ENCODE assay signal across 36 cellular contexts in genomic region chrX:118862990-118863389, GRCh38. TPM values are rescaled to one million over a fixed set of nuclear protein-coding genes. Genes with fewer than 3 reads are reported as not detected.
"Had no signal": no experiment of that assay in that cellular context is flagged by ENCODE, and none has a peak within 500 bp of the region (broad histone marks: within the 10 kb centered on the region; RNA-seq: fewer than 3 reads in every experiment).

No MANE protein-coding gene starts in this region.

- H3K4me3 Mint-ChIP-seq: activated B cell treated with CpG ODN at 0.5 μM for 24 hours; activated CD8-positive, alpha-beta T cell treated with anti-CD3 and anti-CD28 coated beads for 36 hours; activated naive CD4-positive, alpha-beta T cell treated with anti-CD3 and anti-CD28 coated beads for 36 hours; activated naive CD4-positive, alpha-beta T cell treated with anti-CD3 and anti-CD28 coated beads, Interleukin-2, amount 50 U/mL, for 24 hours; activated naive CD8-positive, alpha-beta T cell treated with anti-CD3 and anti-CD28 coated beads for 36 hours; activated naive CD8-positive, alpha-beta T cell treated with anti-CD3 and anti-CD28 coated beads, Interleukin-2, amount 50 U/mL, for 24 hours; activated T-helper 1 cell treated with anti-CD3 and anti-CD28 coated beads, Interleukin-12 subunit alpha, Interleukin-12 subunit beta, Interleukin-2, Interleukin-4 antibody, amounts not matched to agents 30 ng/mL and 10 ng/mL and 1 ng/mL, durations not matched to agents 14 hours and 24 hours and 36 hours; central memory CD8-positive, alpha-beta T cell; effector memory CD8-positive, alpha-beta T cell; T-cell; T-helper 1 cell treated with Interleukin-12 subunit alpha and Interleukin-12 subunit beta and Interleukin-4 antibody, amounts not matched to agents 30 μg/mL and 1 μg/mL, for 36 hours; T-helper 2 cell treated with Interferon-gamma antibody and Interleukin-4, amounts not matched to agents 5 μg/mL and 100 μg/mL, for 36 hours had no signal

- DNase-seq: activated B cell treated with CpG ODN at 0.5 μM for 24 hours; activated CD4-positive, alpha-beta T cell treated with anti-CD3 and anti-CD28 coated beads for 48 hours; activated CD4-positive, alpha-beta T cell treated with anti-CD3 and anti-CD28 coated beads, Interleukin-2, amount 50 U/mL, for 1 hour; activated CD4-positive, alpha-beta T cell treated with anti-CD3 and anti-CD28 coated beads, Interleukin-2, amount 50 U/mL, for 48 hours; activated CD8-positive, alpha-beta memory T cell treated with anti-CD3 and anti-CD28 coated beads for 24 hours; activated CD8-positive, alpha-beta T cell treated with anti-CD3 and anti-CD28 coated beads for 36 hours; activated effector memory CD4-positive, alpha-beta T cell treated with anti-CD3 and anti-CD28 coated beads, Interleukin-2, amount 50 U/mL, for 16 hours; activated naive CD4-positive, alpha-beta T cell treated with anti-CD3 and anti-CD28 coated beads for 36 hours; activated naive CD8-positive, alpha-beta T cell treated with anti-CD3 and anti-CD28 coated beads for 36 hours; activated naive CD8-positive, alpha-beta T cell treated with anti-CD3 and anti-CD28 coated beads, Interleukin-2, amount 50 U/mL, for 24 hours; activated T-cell treated with anti-CD3 and anti-CD28 coated beads, Interleukin-2, amount 50 U/mL, for 48 hours; adrenal gland; amygdala; aorta; body of pancreas; cortex of kidney; dermis blood vessel endothelial cell; effector CD4-positive, alpha-beta T cell; effector memory CD8-positive, alpha-beta T cell; erythroblast; foreskin keratinocyte; gastrocnemius medialis; glutamatergic neuron; heart left ventricle; T-cell; T1000; WERI-Rb-1 had no signal

- H3K4me1 Mint-ChIP-seq: activated B cell treated with CpG ODN at 0.5 μM for 24 hours; activated naive CD4-positive, alpha-beta T cell treated with anti-CD3 and anti-CD28 coated beads, Interleukin-2, amount 50 U/mL, for 24 hours; activated naive CD8-positive, alpha-beta T cell treated with anti-CD3 and anti-CD28 coated beads for 36 hours; activated naive CD8-positive, alpha-beta T cell treated with anti-CD3 and anti-CD28 coated beads, Interleukin-2, amount 50 U/mL, for 24 hours; central memory CD8-positive, alpha-beta T cell; T-cell had no signal

- H3K27me3 Mint-ChIP-seq: activated naive CD4-positive, alpha-beta T cell treated with anti-CD3 and anti-CD28 coated beads, Interleukin-2, amount 50 U/mL, for 24 hours; activated naive CD8-positive, alpha-beta T cell treated with anti-CD3 and anti-CD28 coated beads for 36 hours had no signal

- H3K27me3 ChIP-seq: body of pancreas, esophagus muscularis mucosa, foreskin keratinocyte, gastrocnemius medialis had no signal

- H3K36me3 ChIP-seq: adrenal gland, breast epithelium, esophagus muscularis mucosa, gastrocnemius medialis, heart left ventricle, WERI-Rb-1 had no signal

- H3K9me3 ChIP-seq: adrenal gland, body of pancreas, breast epithelium, esophagus muscularis mucosa, gastrocnemius medialis, heart left ventricle had no signal

- H3K4me3 ChIP-seq: adrenal gland, body of pancreas, breast epithelium, esophagus muscularis mucosa, gastrocnemius medialis, heart left ventricle had no signal

- H3K36me3 Mint-ChIP-seq: activated naive CD4-positive, alpha-beta T cell treated with anti-CD3 and anti-CD28 coated beads, Interleukin-2, amount 50 U/mL, for 24 hours; activated naive CD8-positive, alpha-beta T cell treated with anti-CD3 and anti-CD28 coated beads for 36 hours; T-cell had no signal

- H3K4me1 ChIP-seq: adrenal gland, body of pancreas, breast epithelium, esophagus muscularis mucosa, foreskin keratinocyte, heart left ventricle had no signal

- H3K9me3 Mint-ChIP-seq: activated B cell treated with CpG ODN at 0.5 μM for 24 hours; activated CD8-positive, alpha-beta T cell treated with anti-CD3 and anti-CD28 coated beads for 36 hours; activated naive CD4-positive, alpha-beta T cell treated with anti-CD3 and anti-CD28 coated beads for 36 hours; activated naive CD4-positive, alpha-beta T cell treated with anti-CD3 and anti-CD28 coated beads, Interleukin-2, amount 50 U/mL, for 24 hours; activated naive CD8-positive, alpha-beta T cell treated with anti-CD3 and anti-CD28 coated beads for 36 hours; activated naive CD8-positive, alpha-beta T cell treated with anti-CD3 and anti-CD28 coated beads, Interleukin-2, amount 50 U/mL, for 24 hours; activated T-helper 1 cell treated with anti-CD3 and anti-CD28 coated beads, Interleukin-12 subunit alpha, Interleukin-12 subunit beta, Interleukin-2, Interleukin-4 antibody, amounts not matched to agents 30 ng/mL and 10 ng/mL and 1 ng/mL, durations not matched to agents 14 hours and 24 hours and 36 hours; activated T-helper 2 cell treated with anti-CD3 and anti-CD28 coated beads, Interferon-gamma antibody, Interleukin-2, Interleukin-4, amounts not matched to agents 10 μg/mL and 5 μg/mL and 100 μg/mL, durations not matched to agents 14 hours and 24 hours and 36 hours; central memory CD8-positive, alpha-beta T cell; effector memory CD8-positive, alpha-beta T cell; T-cell; T-helper 1 cell treated with Interleukin-12 subunit alpha and Interleukin-12 subunit beta and Interleukin-4 antibody, amounts not matched to agents 30 μg/mL and 1 μg/mL, for 36 hours; T-helper 2 cell treated with Interferon-gamma antibody and Interleukin-4, amounts not matched to agents 5 μg/mL and 100 μg/mL, for 36 hours had no signal

- H3K27ac ChIP-seq: adrenal gland, body of pancreas, breast epithelium, esophagus muscularis mucosa, foreskin keratinocyte, WERI-Rb-1 had no signal

- ATAC-seq: activated CD4-positive, CD25-positive, alpha-beta regulatory T cell treated with anti-CD3 and anti-CD28 coated beads, Interleukin-2, amount 50 U/mL, for 24 hours; activated CD8-positive, alpha-beta T cell treated with anti-CD3 and anti-CD28 coated beads for 36 hours; activated naive CD8-positive, alpha-beta T cell treated with anti-CD3 and anti-CD28 coated beads, Interleukin-2, amount 50 U/mL, for 24 hours; body of pancreas; effector memory CD8-positive, alpha-beta T cell; foreskin keratinocyte; heart left ventricle; T-cell had no signal

- H3K27ac Mint-ChIP-seq: activated B cell treated with CpG ODN at 0.5 μM for 24 hours; activated CD8-positive, alpha-beta T cell treated with anti-CD3 and anti-CD28 coated beads for 36 hours; activated naive CD4-positive, alpha-beta T cell treated with anti-CD3 and anti-CD28 coated beads for 36 hours; activated naive CD4-positive, alpha-beta T cell treated with anti-CD3 and anti-CD28 coated beads, Interleukin-2, amount 50 U/mL, for 24 hours; activated naive CD8-positive, alpha-beta T cell treated with anti-CD3 and anti-CD28 coated beads for 36 hours; activated naive CD8-positive, alpha-beta T cell treated with anti-CD3 and anti-CD28 coated beads, Interleukin-2, amount 50 U/mL, for 24 hours; activated T-helper 1 cell treated with anti-CD3 and anti-CD28 coated beads, Interleukin-12 subunit alpha, Interleukin-12 subunit beta, Interleukin-2, Interleukin-4 antibody, amounts not matched to agents 30 ng/mL and 10 ng/mL and 1 ng/mL, durations not matched to agents 14 hours and 24 hours and 36 hours; activated T-helper 2 cell treated with anti-CD3 and anti-CD28 coated beads, Interferon-gamma antibody, Interleukin-2, Interleukin-4, amounts not matched to agents 10 μg/mL and 5 μg/mL and 100 μg/mL, durations not matched to agents 14 hours and 24 hours and 36 hours; effector memory CD8-positive, alpha-beta T cell; T-cell; T-helper 1 cell treated with Interleukin-12 subunit alpha and Interleukin-12 subunit beta and Interleukin-4 antibody, amounts not matched to agents 30 μg/mL and 1 μg/mL, for 36 hours; T-helper 2 cell treated with Interferon-gamma antibody and Interleukin-4, amounts not matched to agents 5 μg/mL and 100 μg/mL, for 36 hours had no signal

RNA-seq across cellular contexts. Expression of gene ZCCHC12, which starts 39.4 kb away (rescaled TPM):
- total RNA-seq: activated B cell treated with CpG ODN at 0.5 μM for 24 hours; activated CD8-positive, alpha-beta T cell treated with anti-CD3 and anti-CD28 coated beads for 36 hours; activated T-helper 2 cell treated with anti-CD3 and anti-CD28 coated beads, Interferon-gamma antibody, Interleukin-2, Interleukin-4, amounts not matched to agents 10 μg/mL and 5 μg/mL and 100 μg/mL, durations not matched to agents 14 hours and 24 hours and 36 hours; breast epithelium; foreskin keratinocyte; gastrocnemius medialis had no signal
- polyA plus RNA-seq: aorta, foreskin keratinocyte had no signal
